ENCODE assay signal across 32 cellular contexts in the genomic region with DNA sequence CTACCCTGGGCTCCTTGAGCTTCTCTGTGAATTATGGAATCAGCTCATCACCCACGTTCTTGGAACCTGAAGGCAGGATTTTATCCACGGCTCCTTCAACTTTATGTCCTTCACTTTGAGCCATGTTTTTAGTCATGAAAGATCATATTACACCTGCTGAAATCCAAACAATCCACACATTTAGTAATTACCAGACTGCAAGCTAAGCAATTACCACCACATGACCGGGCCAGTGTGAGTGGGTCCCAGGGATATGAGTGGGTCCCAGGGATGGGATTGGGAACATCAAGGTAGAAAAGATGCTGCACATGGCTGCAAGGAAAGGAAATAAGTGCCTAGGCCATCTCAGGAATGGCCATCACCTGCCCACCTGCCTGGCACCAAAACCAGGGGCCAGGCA.
"Had no signal": no experiment of that assay in that cellular context is flagged by ENCODE, and none has a peak within 500 bp of the region (broad histone marks: within the 10 kb centered on the region; RNA-seq: fewer than 3 reads in every experiment).

No MANE protein-coding gene starts in this region.

- DNase-seq: activated CD4-positive, alpha-beta memory T cell treated with anti-CD3 and anti-CD28 coated beads for 36 hours; activated CD4-positive, alpha-beta T cell treated with anti-CD3 and anti-CD28 coated beads for 36 hours; activated CD4-positive, alpha-beta T cell treated with anti-CD3 and anti-CD28 coated beads, Interleukin-2, amount 10 ng/mL, durations not matched to agents 24 days and 14 days; activated CD4-positive, CD25-positive, alpha-beta regulatory T cell; activated CD4-positive, CD25-positive, alpha-beta regulatory T cell treated with anti-CD3 and anti-CD28 coated beads, Interleukin-2, amount 50 U/mL, for 72 hours; activated CD8-positive, alpha-beta memory T cell treated with anti-CD3 and anti-CD28 coated beads, Interleukin-2, amount 10 ng/mL, durations not matched to agents 7 days and 5 days; activated CD8-positive, alpha-beta memory T cell treated with anti-CD3 and anti-CD28 coated beads, Interleukin-2, amount 50 U/mL, for 4 hours; activated CD8-positive, alpha-beta T cell treated with anti-CD3 and anti-CD28 coated beads, Interleukin-2, amount 10 ng/mL, durations not matched to agents 7 days and 5 days; activated effector memory CD4-positive, alpha-beta T cell treated with anti-CD3 and anti-CD28 coated beads, Interleukin-2, amount 50 U/mL, for 16 hours; activated naive CD4-positive, alpha-beta T cell treated with anti-CD3 and anti-CD28 coated beads for 36 hours; activated naive CD8-positive, alpha-beta T cell treated with anti-CD3 and anti-CD28 coated beads for 36 hours; activated naive CD8-positive, alpha-beta T cell treated with anti-CD3 and anti-CD28 coated beads, Interleukin-2, amount 50 U/mL, for 24 hours; activated T-cell treated with anti-CD3 and anti-CD28 coated beads, Interleukin-2, amount 50 U/mL, for 1 hour; activated T-cell treated with anti-CD3 and anti-CD28 coated beads, Interleukin-2, amount 50 U/mL, for 48 hours; adrenal gland; amygdala; central memory CD4-positive, alpha-beta T cell; cerebellar nuclear complex; dorsolateral prefrontal cortex; effector memory CD4-positive, alpha-beta T cell; esophagus squamous epithelium; foreskin melanocyte; heart right ventricle; T-helper 1 cell; T-helper 17 cell; T1000 had no signal

- FAIRE-seq: endothelial cell of umbilical vein had no signal

- H3K36me3 ChIP-seq: adrenal gland, breast epithelium, cardiac muscle cell, esophagus squamous epithelium, gastroesophageal sphincter, heart right ventricle had no signal

- H3K4me3 ChIP-seq: adrenal gland, breast epithelium, cardiac muscle cell, coronary artery, dorsolateral prefrontal cortex, esophagus squamous epithelium, gastroesophageal sphincter, heart right ventricle had no signal

- ATAC-seq: activated CD4-positive, alpha-beta T cell treated with anti-CD3 and anti-CD28 coated beads for 36 hours; activated CD8-positive, alpha-beta memory T cell treated with anti-CD3 and anti-CD28 coated beads, Interleukin-2, amount 10 ng/mL, durations not matched to agents 7 days and 5 days; activated CD8-positive, alpha-beta T cell treated with anti-CD3 and anti-CD28 coated beads, Interleukin-2, amount 10 ng/mL, durations not matched to agents 7 days and 5 days; activated naive CD8-positive, alpha-beta T cell treated with anti-CD3 and anti-CD28 coated beads, Interleukin-2, amount 50 U/mL, for 24 hours; gastroesophageal sphincter; heart right ventricle; T-helper 17 cell had no signal

- H3K9me3 ChIP-seq: adrenal gland, breast epithelium, esophagus squamous epithelium, gastroesophageal sphincter, heart right ventricle had no signal

- H3K27me3 ChIP-seq: adrenal gland, breast epithelium, cardiac muscle cell, dorsolateral prefrontal cortex had no signal

- H3K4me1 ChIP-seq: adrenal gland, breast epithelium, gastroesophageal sphincter, heart right ventricle had no signal

- H3K27ac ChIP-seq: adrenal gland, breast epithelium, cardiac muscle cell, coronary artery, dorsolateral prefrontal cortex, epithelial cell of prostate, esophagus squamous epithelium, gastroesophageal sphincter, heart right ventricle had no signal
